21 cellular contexts compared by ENCODE assay signal in genomic region chr4:73850261-73850970, GRCh38. TPM values are rescaled to one million over a fixed set of nuclear protein-coding genes. Genes with fewer than 3 reads are reported as not detected.
"Had no signal": no experiment of that assay in that cellular context is flagged by ENCODE, and none has a peak within 500 bp of the region (broad histone marks: within the 10 kb centered on the region; RNA-seq: fewer than 3 reads in every experiment).

No MANE protein-coding gene starts in this region.

- H3K4me1 ChIP-seq: gastrocnemius medialis, pancreas, psoas muscle had no signal

- DNase-seq: activated CD4-positive, alpha-beta T cell treated with anti-CD3 and anti-CD28 coated beads for 1 hour; activated CD4-positive, alpha-beta T cell treated with anti-CD3 and anti-CD28 coated beads, Interleukin-2, amount 50 U/mL, for 1 hour; activated CD8-positive, alpha-beta T cell treated with anti-CD3 and anti-CD28 coated beads, Interleukin-2, amount 10 ng/mL, durations not matched to agents 7 days and 5 days; activated gamma-delta T cell treated with Interleukin-2 at 50 U/mL for 16 hours; activated T-cell treated with anti-CD3 and anti-CD28 coated beads, Interleukin-2, amount 50 U/mL, for 1 hour; aorta; caudate nucleus; dermis blood vessel endothelial cell; effector CD8-positive, alpha-beta T cell; gastrocnemius medialis; hippocampal formation; pancreas; psoas muscle; right cardiac atrium; stimulated activated CD4-positive, alpha-beta T cell treated with anti-CD3 and anti-CD28 coated beads, Interleukin-1b, Interleukin-23, amount 100 ng/mL, for 48 hours; substantia nigra; tibial artery; WERI-Rb-1 had no signal

- H3K4me3 ChIP-seq: gastrocnemius medialis, pancreas, psoas muscle, tibial artery had no signal

- H3K36me3 ChIP-seq: gastrocnemius medialis, neutrophil, pancreas, tibial artery, WERI-Rb-1 had no signal

- H3K9me3 ChIP-seq: gastrocnemius medialis, neutrophil, pancreas, psoas muscle, tibial artery had no signal

- ATAC-seq: activated CD8-positive, alpha-beta T cell treated with anti-CD3 and anti-CD28 coated beads, Interleukin-2, amount 10 ng/mL, durations not matched to agents 7 days and 5 days; gastrocnemius medialis; pancreas; psoas muscle; right cardiac atrium had no signal

RNA-seq across cellular contexts. Expression of gene PF4V1, which starts 2.7 kb away (rescaled TPM):
- total RNA-seq: activated CD8-positive, alpha-beta T cell treated with anti-CD3 and anti-CD28 coated beads, Interleukin-2, amount 10 ng/mL, durations not matched to agents 7 days and 5 days; gastrocnemius medialis; myocyte; psoas muscle; right cardiac atrium; ureter had no signal

RNA-seq across cellular contexts. Expression of gene CXCL6, which starts 13.9 kb away (rescaled TPM):
- total RNA-seq: activated CD8-positive, alpha-beta T cell treated with anti-CD3 and anti-CD28 coated beads, Interleukin-2, amount 10 ng/mL, durations not matched to agents 7 days and 5 days; myocyte had no signal

RNA-seq across cellular contexts. Expression of gene CXCL1, which starts 18.8 kb away (rescaled TPM):
- total RNA-seq: activated CD8-positive, alpha-beta T cell treated with anti-CD3 and anti-CD28 coated beads, Interleukin-2, amount 10 ng/mL, durations not matched to agents 7 days and 5 days had no signal
